1 cellular context compared by ENCODE assay signal in genomic region chr17:81260641-81261040, GRCh38.
A peak's percentile ranks its signal among the peaks of the same experiment; 100 is the strongest.
TF ChIP-seq lines count a peak whose summit lies in the region.

No MANE protein-coding gene starts in this region.

TF ChIP-seq in K562, 482 proteins besides CTCF, POLR2A, EP300 and RAD21:
- TF ChIP-seq ZBTB2 (IDR thresholded peaks at IDR 0.05) (no peak), POLR2G (IDR thresholded peaks at IDR 0.05; ENCODE audit: low read depth, low read length) (peak; percentile 40; the same call in 1 of the 2 replicates), MBD1 (CRISPR knock-in tag; IDR thresholded peaks at IDR 0.05) (no peak)
